Comparison of ENCODE assay signal across 13 cellular contexts in the genomic region with DNA sequence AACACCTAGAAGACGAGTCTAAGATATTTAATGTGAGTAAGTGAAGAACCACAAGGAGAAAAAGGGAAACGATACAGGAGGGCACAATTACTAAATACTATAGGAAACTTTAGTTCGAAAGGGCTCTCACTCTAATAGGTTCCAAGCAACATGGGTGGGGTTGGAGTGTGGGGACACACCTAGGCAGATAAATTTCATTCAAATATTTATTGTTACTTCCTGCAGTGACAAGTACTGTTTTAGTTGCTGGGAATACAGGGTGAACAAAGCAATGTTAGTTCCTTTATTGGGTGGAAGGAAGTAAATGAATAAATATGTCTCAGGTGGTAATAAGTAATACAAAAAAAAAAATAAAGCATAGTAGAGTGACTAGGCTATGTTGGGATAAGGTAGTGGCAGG.
DNase-seq lines count a peak whose midpoint lies in the region; ATAC-seq and TF ChIP-seq lines count a peak whose summit lies in the region.
"Had no signal": no experiment of that assay in that cellular context is flagged by ENCODE, and none has a peak within 500 bp of the region (broad histone marks: within the 10 kb centered on the region; RNA-seq: fewer than 3 reads in every experiment).

No MANE protein-coding gene starts in this region.

- peak; percentile 33 for ATAC-seq in left lung
- ATAC-seq: HCT116, HepG2 had no signal

- no peak for TF ChIP-seq EP300 in stomach (IDR thresholded peaks at IDR 0.05)

- H3K4me1 ChIP-seq in cardiac muscle cell (ENCODE audit: low read depth), result peaks cover 24% of the 10 kb centered on the region
- H3K4me1 ChIP-seq in left lung, result no peaks in the 10 kb centered on the region
- peaks cover 0 to 15% (median 3%) of the 10 kb centered on the region in 4 donors for H3K4me1 ChIP-seq in stomach
- H3K4me1 ChIP-seq: BLaER1 treated with 17β-estradiol and CSF1 and Interleukin-3, amounts not matched to agents 10 nM and 100 nM had no signal

- TF ChIP-seq POLR2A in stomach (IDR thresholded peaks at IDR 0.05), result no peak

- peak overlapping the region; percentile 14 for H3K27ac ChIP-seq in cardiac muscle cell
- no peak overlapping the region for H3K27ac ChIP-seq in left lung
- peak overlapping the region in 3 of 5 donors; percentile 42 to 75 (median 74) for H3K27ac ChIP-seq in stomach
- H3K27ac ChIP-seq: BLaER1 treated with 17β-estradiol and CSF1 and Interleukin-3, amounts not matched to agents 10 nM and 100 nM had no signal

- no peak overlapping the region for H3K4me3 ChIP-seq in cardiac muscle cell
- no peak overlapping the region for H3K4me3 ChIP-seq in left lung
- no peak overlapping the region for H3K4me3 ChIP-seq in stomach
- no peak overlapping the region for H3K4me3 ChIP-seq in foreskin fibroblast (ENCODE audit: low read depth in 1 of 2, low read length in 2 of 2)
- H3K4me3 ChIP-seq: BLaER1 treated with 17β-estradiol and CSF1 and Interleukin-3, amounts not matched to agents 10 nM and 100 nM had no signal

- no peaks in the 10 kb centered on the region for H3K9me3 ChIP-seq in cardiac muscle cell (ENCODE audit: low read depth)
- no peaks in the 10 kb centered on the region for H3K9me3 ChIP-seq in left lung
- no peaks in the 10 kb centered on the region for H3K9me3 ChIP-seq in stomach
- H3K9me3 ChIP-seq: BLaER1 treated with 17β-estradiol and CSF1 and Interleukin-3, amounts not matched to agents 10 nM and 100 nM had no signal

- no peak for TF ChIP-seq CTCF in cardiac muscle cell (IDR thresholded peaks at IDR 0.05; ENCODE audit: low read depth, low read length)
- no peak for TF ChIP-seq CTCF in left lung (IDR thresholded peaks at IDR 0.05)
- no peak for TF ChIP-seq CTCF in stomach (IDR thresholded peaks at IDR 0.05)
- TF ChIP-seq CTCF in foreskin fibroblast (IDR thresholded peaks at IDR 0.05; ENCODE audit: low read depth, low read length), result no peak

- peaks cover 5% of the 10 kb centered on the region for H3K36me3 ChIP-seq in cardiac muscle cell
- H3K36me3 ChIP-seq in left lung, result peaks cover 0 to 12% of the 10 kb centered on the region in 2 donors
- peaks cover 0 to 9% (median 6%) of the 10 kb centered on the region in 4 donors for H3K36me3 ChIP-seq in stomach

- DNase-seq in cardiac muscle cell (ENCODE audit: low read depth in 1 of 2, low spot score in 1 of 2), result no peak
- no peak for DNase-seq in cardiac septum (ENCODE audit: low spot score)
- DNase-seq in LoVo (ENCODE audit: low spot score), result peak; percentile 28
- DNase-seq in left lung, result no peak
- no peak for DNase-seq in stomach
- no peak for DNase-seq in NK-92 (lab: John Stamatoyannopoulos, UW; ENCODE audit: unreplicated experiment)
- DNase-seq in foreskin fibroblast, result no peak
- DNase-seq in SW 1271 (lab: John Stamatoyannopoulos, UW), result no peak
- DNase-seq: ACHN; CD4-positive, alpha-beta T cell had no signal

- no peaks in the 10 kb centered on the region for H3K27me3 ChIP-seq in cardiac muscle cell
- H3K27me3 ChIP-seq in left lung, result no peaks in the 10 kb centered on the region
- H3K27me3 ChIP-seq in stomach, result no peaks in the 10 kb centered on the region
- H3K27me3 ChIP-seq: BLaER1 treated with 17β-estradiol and CSF1 and Interleukin-3, amounts not matched to agents 10 nM and 100 nM had no signal

- intact Hi-C loops in cardiac septum (cut with DNase I), result no loop called here
- intact Hi-C loops in left lung (cut with DNase I), result no loop called here
- intact Hi-C loops in stomach (cut with DNase I; ENCODE audit: low total_unique reads), result no loop called here

- WGBS in stomach, 5 donors, result 48 to 83% (median 70%) methylated on average over 3 of the region's 3 CpGs

Comparison
In these comparisons a context has a peak if more than half of its experiments do, and no peak if none do; other contexts are left out.
1. H3K27ac ChIP-seq: peak in cardiac muscle cell (single experiment) and stomach (3 of 5); none in left lung (0 of 2).